16 cellular contexts compared by ENCODE assay signal in genomic region chr6:113560908-113561307, GRCh38.
DNase-seq lines count a peak whose midpoint lies in the region; ATAC-seq and TF ChIP-seq lines count a peak whose summit lies in the region.
"Had no signal": no experiment of that assay in that cellular context is flagged by ENCODE, and none has a peak within 500 bp of the region (broad histone marks: within the 10 kb centered on the region; RNA-seq: fewer than 3 reads in every experiment).

No MANE protein-coding gene starts in this region.

- intact Hi-C loops in left cardiac atrium (cut with DNase I) = no loop called here

- H3K9me3 ChIP-seq in adipocyte (ENCODE audit: control insufficient read depth, low read length) = no peaks in the 10 kb centered on the region
- H3K9me3 ChIP-seq: body of pancreas, sigmoid colon, tibial artery had no signal

- no peak for DNase-seq in stimulated activated naive CD8-positive, alpha-beta T cell treated with anti-CD3 and anti-CD28 coated beads, Interleukin-15, Interleukin-2, amounts not matched to agents 100 U/mL and 50 U/mL, for 24 hours
- no peak for DNase-seq in stimulated activated naive CD8-positive, alpha-beta T cell treated with anti-CD3 and anti-CD28 coated beads, Interleukin-15, amount 100 ng/mL, for 72 hours
- DNase-seq in adipocyte (ENCODE audit: low read depth) (peak; percentile 73), fibroblast of villous mesenchyme (ENCODE audit: low read depth) (peak; percentile 28), NCI-H345 treated with DMSO at 0.1 percent for 48 hours (lab: John Stamatoyannopoulos, UW; ENCODE audit: unreplicated experiment) (no peak), globus pallidus (ENCODE audit: low spot score) (no peak), Kasumi-1 (lab: John Stamatoyannopoulos, UW) (no peak), left cardiac atrium (no peak)
- DNase-seq: activated CD4-positive, alpha-beta T cell treated with anti-CD3 and anti-CD28 coated beads, Interleukin-2, amount 10 ng/mL, durations not matched to agents 24 days and 14 days; body of pancreas; naive B cell; NCI-H1694 treated with DMSO at 0.1 percent for 48 hours; NCI-H82; sigmoid colon; tibial artery had no signal

- H3K4me1 ChIP-seq in adipocyte (ENCODE audit: control insufficient read depth, insufficient read depth, low read length) = peaks cover 44% of the 10 kb centered on the region

- H3K4me3 ChIP-seq in adipocyte (ENCODE audit: low read length) = no peak overlapping the region
- H3K4me3 ChIP-seq in fibroblast of villous mesenchyme (ENCODE audit: low read depth, low read length) = no peak overlapping the region
- H3K4me3 ChIP-seq: body of pancreas, sigmoid colon, SK-N-MC, tibial artery had no signal

- no peak overlapping the region for H3K9ac ChIP-seq in adipocyte (ENCODE audit: low read length)

- no peaks in the 10 kb centered on the region for H3K36me3 ChIP-seq in adipocyte (ENCODE audit: control insufficient read depth, insufficient read depth, low read length, severe bottlenecking)
- H3K36me3 ChIP-seq: sigmoid colon, tibial artery had no signal

- H3K27me3 ChIP-seq in adipocyte (replicated peaks; ENCODE audit: control insufficient read depth, insufficient read depth, low read length) = no peaks in the 10 kb centered on the region
- H3K27me3 ChIP-seq: body of pancreas, sigmoid colon, tibial artery had no signal

- no peaks in the 10 kb centered on the region for H3K9me3 Mint-ChIP-seq in stimulated activated naive CD8-positive, alpha-beta T cell treated with anti-CD3 and anti-CD28 coated beads, Interleukin-15, amount 100 ng/mL, for 72 hours
- H3K9me3 Mint-ChIP-seq: activated CD4-positive, alpha-beta T cell treated with anti-CD3 and anti-CD28 coated beads, Interleukin-2, amount 10 ng/mL, durations not matched to agents 24 days and 14 days had no signal

- peak; percentile 23 for ATAC-seq in stimulated activated naive CD8-positive, alpha-beta T cell treated with anti-CD3 and anti-CD28 coated beads, Interleukin-15, Interleukin-2, amounts not matched to agents 100 U/mL and 50 U/mL, for 24 hours
- ATAC-seq in stimulated activated naive CD8-positive, alpha-beta T cell treated with anti-CD3 and anti-CD28 coated beads, Interleukin-15, amount 100 ng/mL, for 72 hours = no peak
- no peak for ATAC-seq in left cardiac atrium
- ATAC-seq: body of pancreas had no signal

- peaks cover 20% of the 10 kb centered on the region for H3K27me3 Mint-ChIP-seq in stimulated activated naive CD8-positive, alpha-beta T cell treated with anti-CD3 and anti-CD28 coated beads, Interleukin-15, amount 100 ng/mL, for 72 hours
- H3K27me3 Mint-ChIP-seq: activated CD4-positive, alpha-beta T cell treated with anti-CD3 and anti-CD28 coated beads, Interleukin-2, amount 10 ng/mL, durations not matched to agents 24 days and 14 days had no signal

- no peak for TF ChIP-seq CTCF in fibroblast of villous mesenchyme (IDR thresholded peaks at IDR 0.05; ENCODE audit: insufficient read depth, low read depth, low read length)

- no peak overlapping the region for H3K4me3 Mint-ChIP-seq in stimulated activated naive CD8-positive, alpha-beta T cell treated with anti-CD3 and anti-CD28 coated beads, Interleukin-15, amount 100 ng/mL, for 72 hours
- H3K4me3 Mint-ChIP-seq: activated CD4-positive, alpha-beta T cell treated with anti-CD3 and anti-CD28 coated beads, Interleukin-2, amount 10 ng/mL, durations not matched to agents 24 days and 14 days; naive B cell had no signal

- no peaks in the 10 kb centered on the region for H3K4me1 Mint-ChIP-seq in stimulated activated naive CD8-positive, alpha-beta T cell treated with anti-CD3 and anti-CD28 coated beads, Interleukin-15, amount 100 ng/mL, for 72 hours
- H3K4me1 Mint-ChIP-seq: activated CD4-positive, alpha-beta T cell treated with anti-CD3 and anti-CD28 coated beads, Interleukin-2, amount 10 ng/mL, durations not matched to agents 24 days and 14 days had no signal

- H3K27ac Mint-ChIP-seq in stimulated activated naive CD8-positive, alpha-beta T cell treated with anti-CD3 and anti-CD28 coated beads, Interleukin-15, amount 100 ng/mL, for 72 hours = no peak overlapping the region
- H3K27ac Mint-ChIP-seq: activated CD4-positive, alpha-beta T cell treated with anti-CD3 and anti-CD28 coated beads, Interleukin-2, amount 10 ng/mL, durations not matched to agents 24 days and 14 days had no signal

Comparison
In these comparisons a context has a peak if more than half of its experiments do, and no peak if none do; other contexts are left out.
1. DNase-seq: peak in adipocyte (single experiment) and fibroblast of villous mesenchyme (single experiment); none in stimulated activated naive CD8-positive, alpha-beta T cell treated with anti-CD3 and anti-CD28 coated beads, Interleukin-15, Interleukin-2, amounts not matched to agents 100 U/mL and 50 U/mL, for 24 hours (single experiment), stimulated activated naive CD8-positive, alpha-beta T cell treated with anti-CD3 and anti-CD28 coated beads, Interleukin-15, amount 100 ng/mL, for 72 hours (0 of 2), NCI-H345 treated with DMSO at 0.1 percent for 48 hours (single experiment), globus pallidus (single experiment), Kasumi-1 (0 of 2) and left cardiac atrium (single experiment).